In genomic region chr1:199684686-199685273, GRCh38 we compare ENCODE assay signal across 8 cellular contexts.
A peak's percentile ranks its signal among the peaks of the same experiment; 100 is the strongest.
DNase-seq lines count a peak whose midpoint lies in the region; ATAC-seq and TF ChIP-seq lines count a peak whose summit lies in the region.

No MANE protein-coding gene starts in this region.

- no peak overlapping the region for H2BK12ac ChIP-seq in mesenchymal stem cell (ENCODE audit: low read length in 2 of 2)

- POLR2A ChIA-PET in HEK293 (lab: Yijun Ruan, JAX) (interaction anchor here (0.6 kb wide), 2 partner anchors 94 to 250 kb away, joined by 3 to 8 read pairs; no protein-coding TSS in a partner anchor), PC-9 (lab: Charles Lee; ENCODE audit: unreplicated experiment) (interaction anchor here (0.6 kb wide), 2 partner anchors 72 to 685 kb away, joined by 5 to 6 read pairs; no protein-coding TSS in a partner anchor)

- H2BK5ac ChIP-seq in mesenchymal stem cell (ENCODE audit: low read depth, low read length, poor library complexity, severe bottlenecking), result no peak overlapping the region

- no peak overlapping the region for H2AFZ ChIP-seq in PC-9
- no peak overlapping the region for H2AFZ ChIP-seq in mesenchymal stem cell (ENCODE audit: low read depth, low read length)

- H4K20me1 ChIP-seq in PC-9 (ENCODE audit: insufficient read depth), result no peaks in the 10 kb centered on the region

- H3K23ac ChIP-seq in mesenchymal stem cell (ENCODE audit: low read length in 2 of 2), result no peak overlapping the region

- H2BK15ac ChIP-seq in mesenchymal stem cell (ENCODE audit: low read depth, poor library complexity, severe bottlenecking), result no peak overlapping the region

- no peak overlapping the region for H3K4ac ChIP-seq in mesenchymal stem cell (ENCODE audit: low read depth in 1 of 2, low read length in 2 of 2)

- H2AK5ac ChIP-seq in mesenchymal stem cell (ENCODE audit: low read length, severe bottlenecking), result no peak overlapping the region

- 91% methylated on average over 1 of the region's 1 CpG for WGBS in mesenchymal stem cell

- H3K4me2 ChIP-seq in PC-9 (0 out of 2 replicates have a peak overlapping the region, but pooled peaks have one; percentile 14), mesenchymal stem cell (ENCODE audit: low read length, poor library complexity, severe bottlenecking) (no peak overlapping the region)

- intact Hi-C loops in PC-9 (cut with micrococcal nuclease; ENCODE audit: unreplicated experiment), result loop anchor here (1.0 to 10.0 kb wide), 12 partner anchors 58 to 826 kb away; partner anchors contain the start of gene NR5A2

- H3K27me3 ChIP-seq in PC-9 (ENCODE audit: insufficient read depth, low read depth), result no peaks in the 10 kb centered on the region
- H3K27me3 ChIP-seq in mesenchymal stem cell (ENCODE audit: control insufficient read depth in 1 of 2, insufficient read depth in 1 of 2, low read length in 2 of 2), result no peaks in the 10 kb centered on the region

- H3K9me3 ChIP-seq in HEK293 (ENCODE audit: control insufficient read depth, insufficient read depth, low read depth, low read length), result no peaks in the 10 kb centered on the region
- H3K9me3 ChIP-seq in PC-9 (ENCODE audit: insufficient read depth, low read depth), result no peaks in the 10 kb centered on the region
- no peaks in the 10 kb centered on the region for H3K9me3 ChIP-seq in mesenchymal stem cell (ENCODE audit: control insufficient read depth, low read length)

- peak; percentile 64 for TF ChIP-seq CTCF in GM10266 (IDR thresholded peaks at IDR 0.05; ENCODE audit: control insufficient read depth, insufficient read depth, low read depth, missing control alignments)
- no peak; the same call in 1 of the 2 replicates for TF ChIP-seq CTCF in HEK293 (tag by site-specific recombination; IDR thresholded peaks at IDR 0.05)
- peak; percentile 88 for TF ChIP-seq CTCF in PC-9 (conservative IDR thresholded peaks at IDR 0.05)
- TF ChIP-seq CTCF in coronary artery (IDR thresholded peaks at IDR 0.05), result peak; percentile 39

- H3K4me1 ChIP-seq in HEK293 (ENCODE audit: control insufficient read depth, insufficient read depth, low read length), result no peaks in the 10 kb centered on the region
- H3K4me1 ChIP-seq in PC-9 (replicated peaks; ENCODE audit: insufficient read depth), result peaks cover 36% of the 10 kb centered on the region
- peaks cover 4% of the 10 kb centered on the region for H3K4me1 ChIP-seq in mesenchymal stem cell (ENCODE audit: control insufficient read depth, insufficient read depth, low read depth, low read length)

- no peak overlapping the region for H3K18ac ChIP-seq in mesenchymal stem cell (ENCODE audit: low read depth in 1 of 2, low read length in 2 of 2)

- no TSS peak for BruUV-seq in PC-9 (replicated peaks; lab: Mats Ljungman, UMichigan)

- DNase-seq in AG08395 (ENCODE audit: low spot score), result peak; percentile 65
- DNase-seq in GM10266 (ENCODE audit: extremely low spot score), result peak; percentile 35
- DNase-seq in LoVo (ENCODE audit: low spot score), result peak; percentile 75
- peak; percentile 34 to 70 for DNase-seq in PC-9
- DNase-seq in coronary artery (ENCODE audit: low spot score), result no peak
- peak; percentile 75 for DNase-seq in mesenchymal stem cell

- no peak overlapping the region for H3K4me3 ChIP-seq in HEK293 (ENCODE audit: low read depth, low read length)
- H3K4me3 ChIP-seq in PC-9, result no peak overlapping the region
- no peak overlapping the region for H3K4me3 ChIP-seq in coronary artery
- H3K4me3 ChIP-seq in mesenchymal stem cell (ENCODE audit: insufficient read depth in 1 of 2, low read depth in 1 of 2, low read length in 2 of 2), result no peak overlapping the region

- no peaks in the 10 kb centered on the region for H3K79me2 ChIP-seq in PC-9 (ENCODE audit: low read depth)

- H3K79me1 ChIP-seq in mesenchymal stem cell (replicated peaks; ENCODE audit: low read length, poor library complexity, severe bottlenecking), result no peaks in the 10 kb centered on the region

- ATAC-seq in HG03097 (IDR thresholded peaks at IDR 0.05; ENCODE audit: low FRiP score, unreplicated experiment), result no peak

- no peak overlapping the region for H4K91ac ChIP-seq in mesenchymal stem cell (ENCODE audit: low read length)

- peak overlapping the region; percentile 16 for H3K9ac ChIP-seq in mesenchymal stem cell (ENCODE audit: low read length)

- peaks cover 12% of the 10 kb centered on the region for H3F3A ChIP-seq in PC-9 (ENCODE audit: insufficient read depth, low read depth)

- H2BK120ac ChIP-seq in mesenchymal stem cell (ENCODE audit: low read depth, low read length), result no peak overlapping the region

- H3K27ac ChIP-seq in HEK293 (ENCODE audit: extremely low read depth, low read depth, low read length) (no peak overlapping the region), PC-9 (peak overlapping the region; percentile 64), coronary artery (no peak overlapping the region), mesenchymal stem cell (ENCODE audit: low read length, poor library complexity, severe bottlenecking) (no peak overlapping the region)

- H3K9me2 ChIP-seq in PC-9 (ENCODE audit: insufficient read depth), result no peaks in the 10 kb centered on the region

- H4K8ac ChIP-seq in mesenchymal stem cell (ENCODE audit: low read length), result no peak overlapping the region

- CTCF ChIA-PET in HEK293 (lab: Yijun Ruan, JAX) (interaction anchor here (0.5 to 1.7 kb wide), 31 partner anchors 8 to 1359 kb away, joined by 3 to 14 read pairs (median 4); no protein-coding TSS in a partner anchor), PC-9 (lab: Charles Lee) (interaction anchor here (0.6 to 0.9 kb wide), 5 partner anchors 110 to 853 kb away, joined by 3 to 10 read pairs (median 3); no protein-coding TSS in a partner anchor)

- no peak overlapping the region for H3K14ac ChIP-seq in mesenchymal stem cell (ENCODE audit: low read length in 2 of 2)

- H3K36me3 ChIP-seq in HEK293 (ENCODE audit: control insufficient read depth in 2 of 2, insufficient read depth in 1 of 2, low read length in 2 of 2) (no peaks in the 10 kb centered on the region), PC-9 (ENCODE audit: low read depth) (no peaks in the 10 kb centered on the region), mesenchymal stem cell (ENCODE audit: control insufficient read depth in 1 of 2, insufficient read depth in 2 of 2, low read depth in 1 of 2, low read length in 2 of 2) (no peaks in the 10 kb centered on the region)

TF ChIP-seq in HEK293, 187 proteins besides CTCF, POLR2A, EP300 and RAD21 (continues in another document):
- TF ChIP-seq ZNF362 (tag by site-specific recombination; IDR thresholded peaks at IDR 0.05) (0 out of 2 replicates have a peak, but pooled peaks have one; percentile 5), ATF2 (tag by site-specific recombination; IDR thresholded peaks at IDR 0.05; ENCODE audit: low read depth) (no peak), ZBTB11 (tag by site-specific recombination; conservative IDR thresholded peaks at IDR 0.05; ENCODE audit: low read depth) (no peak), ZNF664 (tag by site-specific recombination; IDR thresholded peaks at IDR 0.05) (no peak), MZF1 (tag by site-specific recombination; IDR thresholded peaks at IDR 0.05; ENCODE audit: borderline replicate concordance) (no peak)
